Comparison of ENCODE assay signal across 26 cellular contexts in genomic region chr1:29391362-29391880, GRCh38.
"Had no signal": no experiment of that assay in that cellular context is flagged by ENCODE, and none has a peak within 500 bp of the region (broad histone marks: within the 10 kb centered on the region; RNA-seq: fewer than 3 reads in every experiment).

No MANE protein-coding gene starts in this region.

- FAIRE-seq: keratinocyte had no signal

- H2AFZ ChIP-seq: hepatocyte had no signal

- H3K4me3 ChIP-seq: gastroesophageal sphincter, hepatocyte, skin epidermis, uterus had no signal

- H3K27ac ChIP-seq: gastroesophageal sphincter, hepatocyte, skin epidermis, uterus had no signal

- DNase-seq: activated CD4-positive, alpha-beta memory T cell treated with anti-CD3 and anti-CD28 coated beads for 36 hours; activated CD4-positive, alpha-beta T cell treated with anti-CD3 and anti-CD28 coated beads, Interleukin-2, amount 10 ng/mL, durations not matched to agents 24 days and 14 days; activated CD4-positive, CD25-positive, alpha-beta regulatory T cell treated with anti-CD3 and anti-CD28 coated beads, Interleukin-2, amount 50 U/mL, for 72 hours; activated naive CD4-positive, alpha-beta T cell; activated T-cell treated with anti-CD3 and anti-CD28 coated beads for 4 hours; activated T-cell treated with anti-CD3 and anti-CD28 coated beads, Interleukin-2, amount 50 U/mL, for 72 hours; effector memory CD4-positive, alpha-beta T cell; left cardiac atrium; mammary epithelial cell; midbrain; naive thymus-derived CD4-positive, alpha-beta T cell; stimulated activated CD4-positive, alpha-beta T cell treated with anti-CD3 and anti-CD28 coated beads, Interleukin-12 subunit alpha, Interleukin-12 subunit beta, amount 100 ng/mL, for 4 hours; stimulated activated CD4-positive, alpha-beta T cell treated with anti-CD3 and anti-CD28 coated beads, Interleukin-4, amount 100 ng/mL, for 1 hour; T-helper 17 cell; T1000; uterus had no signal

- H3K4me3 Mint-ChIP-seq: activated CD4-positive, alpha-beta memory T cell treated with anti-CD3 and anti-CD28 coated beads for 36 hours; activated CD4-positive, alpha-beta T cell treated with anti-CD3 and anti-CD28 coated beads, Interleukin-2, amount 10 ng/mL, durations not matched to agents 24 days and 14 days; activated T-cell treated with anti-CD3 and anti-CD28 coated beads, Interleukin-2, amount 50 U/mL, for 72 hours; central memory CD8-positive, alpha-beta T cell; naive thymus-derived CD4-positive, alpha-beta T cell; stimulated activated effector memory CD8-positive, alpha-beta T cell treated with anti-CD3 and anti-CD28 coated beads, Interleukin-12 subunit alpha, Interleukin-12 subunit beta, amount 100 ng/mL, for 72 hours; stimulated activated naive CD8-positive, alpha-beta T cell treated with anti-CD3 and anti-CD28 coated beads, Interleukin-15, Interleukin-2, amounts not matched to agents 100 ng/mL and 50 ng/mL, for 24 hours; T-helper 17 cell; type B pancreatic cell had no signal

- H3K36me3 ChIP-seq: gastroesophageal sphincter, uterus had no signal

- ATAC-seq: activated naive CD4-positive, alpha-beta T cell treated with anti-CD3 and anti-CD28 coated beads, Interleukin-2, amount 50 U/mL, for 72 hours; activated T-cell treated with anti-CD3 and anti-CD28 coated beads, Interleukin-2, amount 50 U/mL, for 72 hours; gastroesophageal sphincter; left cardiac atrium; naive thymus-derived CD4-positive, alpha-beta T cell; sciatic nerve; stimulated activated effector memory CD8-positive, alpha-beta T cell treated with anti-CD3 and anti-CD28 coated beads, Interleukin-12 subunit alpha, Interleukin-12 subunit beta, amount 100 ng/mL, for 72 hours; T-helper 17 cell had no signal

- H3K36me3 Mint-ChIP-seq: activated CD4-positive, alpha-beta memory T cell treated with anti-CD3 and anti-CD28 coated beads for 36 hours; activated naive CD4-positive, alpha-beta T cell treated with anti-CD3 and anti-CD28 coated beads, Interleukin-2, amount 50 U/mL, for 72 hours; naive thymus-derived CD4-positive, alpha-beta T cell; stimulated activated effector memory CD8-positive, alpha-beta T cell treated with anti-CD3 and anti-CD28 coated beads, Interleukin-12 subunit alpha, Interleukin-12 subunit beta, amount 100 ng/mL, for 72 hours; type B pancreatic cell had no signal

- H3K9me3 ChIP-seq: gastroesophageal sphincter, uterus had no signal

- H3K4me1 Mint-ChIP-seq: activated CD4-positive, alpha-beta T cell treated with anti-CD3 and anti-CD28 coated beads, Interleukin-2, amount 10 ng/mL, durations not matched to agents 24 days and 14 days; central memory CD8-positive, alpha-beta T cell; naive thymus-derived CD4-positive, alpha-beta T cell; stimulated activated effector memory CD8-positive, alpha-beta T cell treated with anti-CD3 and anti-CD28 coated beads, Interleukin-12 subunit alpha, Interleukin-12 subunit beta, amount 100 ng/mL, for 72 hours; T-helper 17 cell had no signal

- H3K4me2 ChIP-seq: hepatocyte had no signal

- H3K79me2 ChIP-seq: hepatocyte had no signal

- H3K9me3 Mint-ChIP-seq: activated CD4-positive, alpha-beta memory T cell treated with anti-CD3 and anti-CD28 coated beads for 36 hours; activated CD4-positive, alpha-beta T cell treated with anti-CD3 and anti-CD28 coated beads, Interleukin-2, amount 10 ng/mL, durations not matched to agents 24 days and 14 days; activated naive CD4-positive, alpha-beta T cell treated with anti-CD3 and anti-CD28 coated beads, Interleukin-2, amount 50 U/mL, for 72 hours; activated T-cell treated with anti-CD3 and anti-CD28 coated beads, Interleukin-2, amount 50 U/mL, for 72 hours; central memory CD8-positive, alpha-beta T cell; stimulated activated effector memory CD8-positive, alpha-beta T cell treated with anti-CD3 and anti-CD28 coated beads, Interleukin-12 subunit alpha, Interleukin-12 subunit beta, amount 100 ng/mL, for 72 hours; stimulated activated naive CD8-positive, alpha-beta T cell treated with anti-CD3 and anti-CD28 coated beads, Interleukin-15, Interleukin-2, amounts not matched to agents 100 ng/mL and 50 ng/mL, for 24 hours; type B pancreatic cell had no signal

- H3K4me1 ChIP-seq: gastroesophageal sphincter, uterus had no signal

- H3K27me3 ChIP-seq: uterus had no signal

- H3K27ac Mint-ChIP-seq: activated CD4-positive, alpha-beta memory T cell treated with anti-CD3 and anti-CD28 coated beads for 36 hours; activated CD4-positive, alpha-beta T cell treated with anti-CD3 and anti-CD28 coated beads, Interleukin-2, amount 10 ng/mL, durations not matched to agents 24 days and 14 days; activated naive CD4-positive, alpha-beta T cell treated with anti-CD3 and anti-CD28 coated beads, Interleukin-2, amount 50 U/mL, for 72 hours; activated T-cell treated with anti-CD3 and anti-CD28 coated beads, Interleukin-2, amount 50 U/mL, for 72 hours; naive thymus-derived CD4-positive, alpha-beta T cell; stimulated activated effector memory CD8-positive, alpha-beta T cell treated with anti-CD3 and anti-CD28 coated beads, Interleukin-12 subunit alpha, Interleukin-12 subunit beta, amount 100 ng/mL, for 72 hours; stimulated activated naive CD8-positive, alpha-beta T cell treated with anti-CD3 and anti-CD28 coated beads, Interleukin-15, Interleukin-2, amounts not matched to agents 100 ng/mL and 50 ng/mL, for 24 hours; T-helper 17 cell; type B pancreatic cell had no signal
